ENCODE assay signal across 20 cellular contexts in genomic region chr22:49106136-49106930, GRCh38.
"Had no signal": no experiment of that assay in that cellular context is flagged by ENCODE, and none has a peak within 500 bp of the region (broad histone marks: within the 10 kb centered on the region; RNA-seq: fewer than 3 reads in every experiment).

No MANE protein-coding gene starts in this region.

- H3K4me3 ChIP-seq: body of pancreas, dorsolateral prefrontal cortex, mucosa of descending colon, stomach had no signal

- H3K27ac ChIP-seq: body of pancreas, dorsolateral prefrontal cortex, epithelial cell of prostate, foreskin keratinocyte, neutrophil, parathyroid adenoma, stomach, VCaP had no signal

- H3K9me3 ChIP-seq: body of pancreas, mucosa of descending colon, neutrophil, stomach had no signal

- H3K36me3 ChIP-seq: neutrophil, stomach had no signal

- DNase-seq: activated CD4-positive, alpha-beta T cell treated with anti-CD3 and anti-CD28 coated beads for 1 hour; activated CD4-positive, alpha-beta T cell treated with anti-CD3 and anti-CD28 coated beads, Interleukin-2, amount 50 U/mL, for 4 hours; activated gamma-delta T cell treated with Interleukin-2 at 50 U/mL for 16 hours; activated naive CD8-positive, alpha-beta T cell treated with anti-CD3 and anti-CD28 coated beads for 36 hours; activated T-cell treated with anti-CD3 and anti-CD28 coated beads, Interleukin-2, amount 50 U/mL, for 72 hours; body of pancreas; caudate nucleus; foreskin keratinocyte; hypothalamus; left ventricle myocardium superior; mucosa of descending colon; naive B cell; stimulated activated CD4-positive, alpha-beta T cell treated with anti-CD3 and anti-CD28 coated beads, Interleukin-4, amount 100 ng/mL, for 24 hours; stomach; T-helper 2 cell had no signal

- H3K4me1 ChIP-seq: body of pancreas, foreskin keratinocyte, parathyroid adenoma, stomach had no signal

- H3K27me3 ChIP-seq: body of pancreas, foreskin keratinocyte had no signal
